Comparison of ENCODE assay signal across 22 cellular contexts in genomic region chr16:20167323-20167722, GRCh38.
"Had no signal": no experiment of that assay in that cellular context is flagged by ENCODE, and none has a peak within 500 bp of the region (broad histone marks: within the 10 kb centered on the region; RNA-seq: fewer than 3 reads in every experiment).

No MANE protein-coding gene starts in this region.

- H3K9me3 ChIP-seq: Peyer's patch, SJSA1 had no signal

- H3K36me3 ChIP-seq: Peyer's patch, SJSA1 had no signal

- H3K4me3 Mint-ChIP-seq: IgD-negative memory B cell had no signal

- H3K4me3 ChIP-seq: K562, Peyer's patch, SJSA1, SK-N-MC had no signal

- H3K4me2 ChIP-seq: KMS-11 had no signal

- H3K4me1 ChIP-seq: Peyer's patch, SJSA1 had no signal

- H3K4me1 Mint-ChIP-seq: IgD-negative memory B cell had no signal

- H3K27me3 ChIP-seq: Peyer's patch had no signal

- H3K27ac ChIP-seq: KMS-11, Peyer's patch, SJSA1, SK-N-MC had no signal

- H3K27me3 Mint-ChIP-seq: IgD-negative memory B cell had no signal

- H3K36me3 Mint-ChIP-seq: IgD-negative memory B cell had no signal

- H3K9ac ChIP-seq: KMS-11 had no signal

- ATAC-seq: K562, PC-3, Right ventricle myocardium inferior had no signal

- H3K27ac Mint-ChIP-seq: IgD-negative memory B cell had no signal

- DNase-seq: Kasumi-1, MM.1S, NCI-H1092 treated with DMSO at 0.1 percent for 48 hours, NCI-H1436, NCI-H187, NCI-H2029, NCI-H2081 treated with DMSO at 0.1 percent for 48 hours, NCI-H2171, NCI-H446, NCI-H510A, NCI-H524 treated with DMSO at 0.1 percent for 48 hours, NCI-H69, NCI-H774, PC-3, Peyer's patch, SHP77 treated with DMSO at 0.1 percent for 48 hours had no signal
